13 cellular contexts compared by ENCODE assay signal in the genomic region with DNA sequence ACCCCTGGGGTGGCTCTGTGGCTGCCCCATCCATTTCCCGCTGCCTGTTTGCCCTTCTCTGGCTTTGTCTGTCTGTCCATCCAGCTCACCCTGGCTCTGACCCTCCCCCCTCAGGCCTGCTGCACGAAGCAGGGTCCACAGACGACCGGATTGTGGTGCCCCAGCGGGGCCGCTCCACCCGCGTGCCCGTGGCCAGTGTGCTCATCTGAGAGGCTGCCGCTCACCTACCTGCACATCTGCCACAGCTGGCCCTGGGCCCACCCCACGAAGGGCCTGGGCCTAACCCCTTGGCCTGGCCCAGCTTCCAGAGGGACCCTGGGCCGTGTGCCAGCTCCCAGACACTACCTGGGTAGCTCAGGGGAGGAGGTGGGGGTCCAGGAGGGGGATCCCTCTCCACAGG. TPM values are rescaled to one million over a fixed set of nuclear protein-coding genes. Genes with fewer than 3 reads are reported as not detected.
A peak's percentile ranks its signal among the peaks of the same experiment; 100 is the strongest.
DNase-seq lines count a peak whose midpoint lies in the region; ATAC-seq, FAIRE-seq and TF ChIP-seq lines count a peak whose summit lies in the region.
"Had no signal": no experiment of that assay in that cellular context is flagged by ENCODE, and none has a peak within 500 bp of the region (broad histone marks: within the 10 kb centered on the region; RNA-seq: fewer than 3 reads in every experiment).

No MANE protein-coding gene starts in this region.

- intact Hi-C loops in K562 (cut with micrococcal nuclease), result no loop called here
- intact Hi-C loops in tibial artery (cut with DNase I; ENCODE audit: low total_unique reads), result no loop called here

- H3K4me2 ChIP-seq in Loucy (ENCODE audit: low read depth, low read length, poor library complexity, severe bottlenecking), result peak overlapping the region; percentile 89
- no peak overlapping the region for H3K4me2 ChIP-seq in K562 (ENCODE audit: insufficient read depth, low read length)

- H3K36me3 ChIP-seq in Loucy (ENCODE audit: insufficient read depth, low read length) (no peaks in the 10 kb centered on the region; the same call in 1 of the 2 replicates), K562 (ENCODE audit: control insufficient read depth, insufficient read depth, low read length) (peaks cover 33% of the 10 kb centered on the region), tibial artery (peaks cover 50 to 100% (median 88%) of the 10 kb centered on the region in 3 donors)

- no peak for TF ChIP-seq CTCF in Loucy (conservative IDR thresholded peaks at IDR 0.05; ENCODE audit: low read length)
- TF ChIP-seq CTCF in K562 (IDR thresholded peaks at IDR 0.05 in 2 of 3, conservative IDR thresholded peaks at IDR 0.05 in 1 of 3; ENCODE audit: insufficient read depth in 2 of 3, low read depth in 1 of 3, low read length in 3 of 3), result no peak
- no peak for TF ChIP-seq CTCF in tibial artery (IDR thresholded peaks at IDR 0.05)

- H3K9me2 ChIP-seq in Loucy (replicated peaks; ENCODE audit: low read depth, low read length), result no peaks in the 10 kb centered on the region

- BruUV-seq in K562 (replicated peaks; lab: Mats Ljungman, UMichigan), result TSS peak; percentile 39

- no peaks in the 10 kb centered on the region for H3K27me3 ChIP-seq in Loucy (ENCODE audit: insufficient read depth, low read length, poor library complexity, severe bottlenecking)
- H3K27me3 ChIP-seq in K562 (ENCODE audit: control insufficient read depth in 2 of 2, insufficient read depth in 2 of 2, low read length in 2 of 2), result no peaks in the 10 kb centered on the region
- H3K27me3 ChIP-seq in tibial artery, result no peaks in the 10 kb centered on the region
- H3K27me3 ChIP-seq: sigmoid colon, SJSA1 had no signal

- FAIRE-seq in K562 (lab: Jason Lieb, UNC) (no peak), frontal cortex (lab: Jason Lieb, UNC) (no peak)
- FAIRE-seq: bronchial epithelial cell had no signal

- peaks cover 4% of the 10 kb centered on the region; the same call in 1 of the 2 replicates for H3K9me3 ChIP-seq in Loucy (ENCODE audit: insufficient read depth, low read depth, low read length)
- H3K9me3 ChIP-seq in K562 (replicated peaks; ENCODE audit: control insufficient read depth, insufficient read depth, low read depth, low read length), result peaks cover 5% of the 10 kb centered on the region; the same call in 1 of the 2 replicates
- H3K9me3 ChIP-seq in tibial artery, result peaks cover 0 to 7% (median 6%) of the 10 kb centered on the region in 3 donors

- H2AFZ ChIP-seq in Loucy (ENCODE audit: low read length) (peak overlapping the region; percentile 66; the same call in 1 of the 2 replicates), K562 (ENCODE audit: low read depth, low read length) (no peak overlapping the region)

- no peaks in the 10 kb centered on the region for H3F3A ChIP-seq in Loucy (ENCODE audit: low read depth)

- H3K4me1 ChIP-seq in Loucy (ENCODE audit: insufficient read depth, low read length, poor library complexity, severe bottlenecking) (peaks cover 36% of the 10 kb centered on the region), K562 (replicated peaks in 1 of 2; ENCODE audit: control insufficient read depth in 2 of 2, insufficient read depth in 2 of 2, low read length in 2 of 2) (peaks cover 0 to 35% of the 10 kb centered on the region in 2 experiments; a peak in 1 of 5 replicates), tibial artery (no peaks in the 10 kb centered on the region)
- H3K4me1 ChIP-seq: sigmoid colon, SJSA1 had no signal

- no peak for TF ChIP-seq EP300 in K562 (IDR thresholded peaks at IDR 0.05; ENCODE audit: low read length)

- H3K4me1 Mint-ChIP-seq in activated CD8-positive, alpha-beta memory T cell treated with anti-CD3 and anti-CD28 coated beads, Interleukin-2, amount 10 ng/mL, durations not matched to agents 7 days and 5 days, result peaks cover 38% of the 10 kb centered on the region
- H3K4me1 Mint-ChIP-seq in stimulated activated effector memory CD8-positive, alpha-beta T cell treated with anti-CD3 and anti-CD28 coated beads, Interleukin-12 subunit alpha, Interleukin-12 subunit beta, amount 100 ng/mL, for 72 hours, result peaks cover 46% of the 10 kb centered on the region

- TF ChIP-seq RAD21 in K562 (CRISPR knock-in tag; conservative IDR thresholded peaks at IDR 0.05 in 1 of 2, IDR thresholded peaks at IDR 0.05 in 1 of 2), result no peak

- TF ChIP-seq POLR2A in K562 (conservative IDR thresholded peaks at IDR 0.05), result no peak

- CTCF ChIA-PET in activated CD8-positive, alpha-beta memory T cell treated with anti-CD3 and anti-CD28 coated beads, Interleukin-2, amount 10 ng/mL, durations not matched to agents 7 days and 5 days (lab: Charles Lee), result interaction anchor here (1.0 kb wide), 3 partner anchors 10 to 1048 kb away, joined by 3 to 4 read pairs (median 3); a partner anchor contains a TSS
- CTCF ChIA-PET in K562 (lab: Yijun Ruan, JAX; ENCODE audit: low intra/inter-chr PET ratio), result no interaction called here

- H4K20me1 ChIP-seq in Loucy (ENCODE audit: insufficient read depth, low read length, poor library complexity, severe bottlenecking) (no peaks in the 10 kb centered on the region), K562 (replicated peaks; ENCODE audit: control insufficient read depth, insufficient read depth, low read length) (no peaks in the 10 kb centered on the region)

- peaks cover 5% of the 10 kb centered on the region for H3K9me3 Mint-ChIP-seq in activated CD8-positive, alpha-beta memory T cell treated with anti-CD3 and anti-CD28 coated beads, Interleukin-2, amount 10 ng/mL, durations not matched to agents 7 days and 5 days (ENCODE audit: low read depth)
- H3K9me3 Mint-ChIP-seq in stimulated activated effector memory CD8-positive, alpha-beta T cell treated with anti-CD3 and anti-CD28 coated beads, Interleukin-12 subunit alpha, Interleukin-12 subunit beta, amount 100 ng/mL, for 72 hours, result peaks cover 7% of the 10 kb centered on the region

- H3K27me3 Mint-ChIP-seq in activated CD8-positive, alpha-beta memory T cell treated with anti-CD3 and anti-CD28 coated beads, Interleukin-2, amount 10 ng/mL, durations not matched to agents 7 days and 5 days, result no peaks in the 10 kb centered on the region

- ATAC-seq in activated CD8-positive, alpha-beta memory T cell treated with anti-CD3 and anti-CD28 coated beads, Interleukin-2, amount 10 ng/mL, durations not matched to agents 7 days and 5 days, result no peak
- ATAC-seq in K562, result no peak
- no peak for ATAC-seq in stimulated activated effector memory CD8-positive, alpha-beta T cell treated with anti-CD3 and anti-CD28 coated beads, Interleukin-12 subunit alpha, Interleukin-12 subunit beta, amount 100 ng/mL, for 72 hours

- H3K9me1 ChIP-seq in K562 (ENCODE audit: control insufficient read depth, insufficient read depth, low read length), result peaks cover 3% of the 10 kb centered on the region

- in situ Hi-C loops in K562 (cut with MboI), result loop anchor here (10.0 to 25.0 kb wide), 2 partner anchors 101 to 1228 kb away; no protein-coding TSS in a partner anchor

- peaks cover 60% of the 10 kb centered on the region for H3K36me3 Mint-ChIP-seq in activated CD8-positive, alpha-beta memory T cell treated with anti-CD3 and anti-CD28 coated beads, Interleukin-2, amount 10 ng/mL, durations not matched to agents 7 days and 5 days
- H3K36me3 Mint-ChIP-seq in stimulated activated effector memory CD8-positive, alpha-beta T cell treated with anti-CD3 and anti-CD28 coated beads, Interleukin-12 subunit alpha, Interleukin-12 subunit beta, amount 100 ng/mL, for 72 hours, result peaks cover 79% of the 10 kb centered on the region

- POLR2A ChIA-PET in K562 (lab: Yijun Ruan, JAX), result interaction anchor here (1.3 kb wide), 1 partner anchor 14 kb away, joined by 3 read pairs; no protein-coding TSS in a partner anchor

- H3K4me3 ChIP-seq in Loucy (ENCODE audit: low read length, poor library complexity, severe bottlenecking), result peak overlapping the region; percentile 89
- no peak overlapping the region for H3K4me3 ChIP-seq in K562
- H3K4me3 ChIP-seq in tibial artery, result no peak overlapping the region
- H3K4me3 ChIP-seq: sigmoid colon, SJSA1 had no signal

- DNase-seq in activated CD8-positive, alpha-beta memory T cell treated with anti-CD3 and anti-CD28 coated beads, Interleukin-2, amount 10 ng/mL, durations not matched to agents 7 days and 5 days, result no peak
- no peak for DNase-seq in activated CD8-positive, alpha-beta memory T cell treated with anti-CD3 and anti-CD28 coated beads, Interleukin-2, amount 50 U/mL, for 4 hours
- DNase-seq in K562 (ENCODE audit: extremely low read depth in 1 of 4, low spot score in 3 of 4), result no peak
- DNase-seq in stimulated activated effector memory CD8-positive, alpha-beta T cell treated with anti-CD3 and anti-CD28 coated beads, Interleukin-12 subunit alpha, Interleukin-12 subunit beta, amount 100 ng/mL, for 72 hours (ENCODE audit: low spot score in 2 of 2), result no peak
- DNase-seq in frontal cortex (ENCODE audit: low spot score in 2 of 2), result no peak
- DNase-seq in HK-2 (ENCODE audit: unreplicated experiment), result no peak
- DNase-seq in tibial artery, result no peak
- DNase-seq: foreskin melanocyte, sigmoid colon had no signal

- no peak overlapping the region for H3K27ac ChIP-seq in K562 (ENCODE audit: extremely low read depth, low read depth, low read length)
- no peak overlapping the region for H3K27ac ChIP-seq in tibial artery
- H3K27ac ChIP-seq: sigmoid colon, SJSA1, VCaP had no signal

- 87% methylated on average over 11 of the region's 12 CpGs for WGBS in K562 (ENCODE audit: insufficient coverage, low coverage, missing lambda C conversion rate)

- H3K79me2 ChIP-seq in Loucy (ENCODE audit: insufficient read depth, low read length) (peaks cover 26% of the 10 kb centered on the region), K562 (ENCODE audit: control insufficient read depth, insufficient read depth, low read length) (no peaks in the 10 kb centered on the region)

- H3K27ac Mint-ChIP-seq in activated CD8-positive, alpha-beta memory T cell treated with anti-CD3 and anti-CD28 coated beads, Interleukin-2, amount 10 ng/mL, durations not matched to agents 7 days and 5 days, result peak overlapping the region; percentile 80
- H3K27ac Mint-ChIP-seq in stimulated activated effector memory CD8-positive, alpha-beta T cell treated with anti-CD3 and anti-CD28 coated beads, Interleukin-12 subunit alpha, Interleukin-12 subunit beta, amount 100 ng/mL, for 72 hours, result peak overlapping the region; percentile 89

- H3K9ac ChIP-seq in Loucy (ENCODE audit: low read depth, low read length, poor library complexity, severe bottlenecking) (peak overlapping the region; percentile 88), K562 (ENCODE audit: insufficient read depth in 1 of 2, low read depth in 2 of 2, low read length in 2 of 2) (peak overlapping the region in 1 of 2 experiments; percentile 61; a peak in 1 of 4 replicates)

- peak overlapping the region; percentile 100 for H3K4me3 Mint-ChIP-seq in activated CD8-positive, alpha-beta memory T cell treated with anti-CD3 and anti-CD28 coated beads, Interleukin-2, amount 10 ng/mL, durations not matched to agents 7 days and 5 days
- H3K4me3 Mint-ChIP-seq in stimulated activated effector memory CD8-positive, alpha-beta T cell treated with anti-CD3 and anti-CD28 coated beads, Interleukin-12 subunit alpha, Interleukin-12 subunit beta, amount 100 ng/mL, for 72 hours, result peak overlapping the region; percentile 98

RNA-seq across cellular contexts. Expression of a gene that starts 0.8 kb away (rescaled TPM):
- 100 to 1,000 TPM; 200 to 236 TPM for total RNA-seq in activated CD8-positive, alpha-beta memory T cell treated with anti-CD3 and anti-CD28 coated beads, Interleukin-2, amount 10 ng/mL, durations not matched to agents 7 days and 5 days
- 11.1 and 32.8 TPM in 2 replicates for total RNA-seq in K562 (2011; cell fraction: chromatin; rRNA removed; ENCODE audit: low replicate concordance)
- 20.5 and 21.2 TPM in 2 replicates for total RNA-seq in K562 (2011; cell fraction: nucleolus; rRNA removed)
- 12.8 and 19.2 TPM in 2 replicates for total RNA-seq in K562 (2011; cell fraction: nucleoplasm; rRNA removed)
- total RNA-seq in K562 (2014; rRNA removed) (0.95 and 2.1 TPM in 2 replicates), K562 (2014; rRNA removed; fragmentation: Illumina TruSeq; extraction: Trizol) (0.22 and 0.40 TPM in 2 replicates), K562 (2015; rRNA removed; fragmentation: Illumina TruSeq; extraction: Trizol) (2.0 and 2.3 TPM in 2 replicates), K562 (2021) (2.9 and 4.2 TPM in 2 replicates), frontal cortex (0.41 TPM)
- polyA plus RNA-seq in K562 (2011; rRNA removed) (1.9 and 2.0 TPM in 2 replicates), K562 (2014; fragmentation: Illumina TruSeq; extraction: Trizol) (1.3 and 1.7 TPM in 2 replicates), K562 (2014; fragmentation: Nextera tagmentation; extraction: Ambion mirVana) (under 1 TPM; 0.59 to 0.63 TPM), K562 (2014; rRNA removed) (1.6 and 3.2 TPM in 2 replicates)
- 0.86 and 2.0 TPM in 2 replicates for polyA plus RNA-seq in K562 (2011; cell fraction: cytosol; rRNA removed)
- polyA plus RNA-seq in K562 (2011; cell fraction: nucleus; rRNA removed), result 22.2 and 50.9 TPM in 2 replicates
- polyA plus RNA-seq in K562 (2012), result 2.9 and 5.7 TPM in 2 replicates
- polyA minus RNA-seq in K562 (2011; rRNA and poly(A)+ RNA removed), result 0.24 and 0.25 TPM in 2 replicates
- polyA minus RNA-seq in K562 (2011; cell fraction: cytosol; rRNA and poly(A)+ RNA removed), result 0.29 TPM in 1 of 2 replicates, not detected in the other
- 2.2 and 3.0 TPM in 2 replicates for polyA minus RNA-seq in K562 (2011; cell fraction: nucleus; rRNA and poly(A)+ RNA removed)

RNA-seq across cellular contexts. Expression of a gene that starts 9.5 kb away (rescaled TPM):
- total RNA-seq in activated CD8-positive, alpha-beta memory T cell treated with anti-CD3 and anti-CD28 coated beads, Interleukin-2, amount 10 ng/mL, durations not matched to agents 7 days and 5 days, result 10 to 100 TPM; 22.1 to 27.6 TPM
- total RNA-seq in K562 (2011; cell fraction: chromatin; rRNA removed; ENCODE audit: low replicate concordance), result 27.4 and 88.8 TPM in 2 replicates
- total RNA-seq in K562 (2011; cell fraction: nucleolus; rRNA removed), result 112 and 138 TPM in 2 replicates
- 66.3 and 72.9 TPM in 2 replicates for total RNA-seq in K562 (2011; cell fraction: nucleoplasm; rRNA removed)
- total RNA-seq in K562 (2014; rRNA removed), result 37.8 and 48.4 TPM in 2 replicates
- total RNA-seq in K562 (2014; rRNA removed; fragmentation: Illumina TruSeq; extraction: Trizol), result 6.2 and 9.0 TPM in 2 replicates
- 13.7 and 16.3 TPM in 2 replicates for total RNA-seq in K562 (2015; rRNA removed; fragmentation: Illumina TruSeq; extraction: Trizol)
- total RNA-seq in K562 (2021), result 64.9 and 69.8 TPM in 2 replicates
- polyA plus RNA-seq in K562 (2011; rRNA removed), result 12.3 and 20.6 TPM in 2 replicates
- polyA plus RNA-seq in K562 (2011; cell fraction: cytosol; rRNA removed), result 18.6 and 53.9 TPM in 2 replicates
- polyA plus RNA-seq in K562 (2011; cell fraction: nucleus; rRNA removed), result 31.4 and 74.3 TPM in 2 replicates
- polyA plus RNA-seq in K562 (2012), result 47.4 and 49.1 TPM in 2 replicates
- polyA plus RNA-seq in K562 (2014; fragmentation: Illumina TruSeq; extraction: Trizol), result 22.2 and 38.7 TPM in 2 replicates
- 1 to 10 TPM in 1 of 2 experiments, under 1 TPM in 1; 0.58 to 2.9 TPM for polyA plus RNA-seq in K562 (2014; fragmentation: Nextera tagmentation; extraction: Ambion mirVana)
- polyA plus RNA-seq in K562 (2014; rRNA removed), result 37.8 and 40.6 TPM in 2 replicates
- 13.2 and 15.6 TPM in 2 replicates for polyA minus RNA-seq in K562 (2011; rRNA and poly(A)+ RNA removed)
- 22.8 and 23.5 TPM in 2 replicates for polyA minus RNA-seq in K562 (2011; cell fraction: cytosol; rRNA and poly(A)+ RNA removed)
- 7.0 and 9.0 TPM in 2 replicates for polyA minus RNA-seq in K562 (2011; cell fraction: nucleus; rRNA and poly(A)+ RNA removed)
- 22.4 TPM for total RNA-seq in frontal cortex

RNA-seq across cellular contexts. Expression of a gene that starts 33.4 kb away (rescaled TPM):
- total RNA-seq in activated CD8-positive, alpha-beta memory T cell treated with anti-CD3 and anti-CD28 coated beads, Interleukin-2, amount 10 ng/mL, durations not matched to agents 7 days and 5 days, result 100 to 1,000 TPM; 120 to 133 TPM
- 277 and 436 TPM in 2 replicates for total RNA-seq in K562 (2011; cell fraction: chromatin; rRNA removed; ENCODE audit: low replicate concordance)
- total RNA-seq in K562 (2011; cell fraction: nucleolus; rRNA removed), result 228 and 264 TPM in 2 replicates
- total RNA-seq in K562 (2011; cell fraction: nucleoplasm; rRNA removed), result 253 and 320 TPM in 2 replicates
- 45.5 and 67.2 TPM in 2 replicates for total RNA-seq in K562 (2014; rRNA removed)
- total RNA-seq in K562 (2014; rRNA removed; fragmentation: Illumina TruSeq; extraction: Trizol), result 45.9 and 46.9 TPM in 2 replicates
- total RNA-seq in K562 (2015; rRNA removed; fragmentation: Illumina TruSeq; extraction: Trizol), result 40.6 and 41.5 TPM in 2 replicates
- total RNA-seq in K562 (2021), result 49.2 and 54.3 TPM in 2 replicates
- polyA plus RNA-seq in K562 (2011; rRNA removed), result 100 and 106 TPM in 2 replicates
- 49.6 and 74.5 TPM in 2 replicates for polyA plus RNA-seq in K562 (2011; cell fraction: cytosol; rRNA removed)
- polyA plus RNA-seq in K562 (2011; cell fraction: nucleus; rRNA removed), result 240 and 326 TPM in 2 replicates
- polyA plus RNA-seq in K562 (2012), result 40.3 and 56.4 TPM in 2 replicates
- polyA plus RNA-seq in K562 (2014; fragmentation: Illumina TruSeq; extraction: Trizol), result 55.1 and 62.0 TPM in 2 replicates
- 10 to 100 TPM; 15.6 to 16.1 TPM for polyA plus RNA-seq in K562 (2014; fragmentation: Nextera tagmentation; extraction: Ambion mirVana)
- 73.7 and 80.9 TPM in 2 replicates for polyA plus RNA-seq in K562 (2014; rRNA removed)
- 54.5 TPM in 2 replicates for polyA minus RNA-seq in K562 (2011; rRNA and poly(A)+ RNA removed)
- 15.4 and 21.7 TPM in 2 replicates for polyA minus RNA-seq in K562 (2011; cell fraction: cytosol; rRNA and poly(A)+ RNA removed)
- polyA minus RNA-seq in K562 (2011; cell fraction: nucleus; rRNA and poly(A)+ RNA removed), result 70.1 and 82.0 TPM in 2 replicates
- total RNA-seq in frontal cortex, result 17.9 TPM

RNA-seq across cellular contexts. Expression of a gene that starts 52.3 kb away (rescaled TPM):
- not detected for total RNA-seq in activated CD8-positive, alpha-beta memory T cell treated with anti-CD3 and anti-CD28 coated beads, Interleukin-2, amount 10 ng/mL, durations not matched to agents 7 days and 5 days
- total RNA-seq in K562 (2011; cell fraction: chromatin; rRNA removed; ENCODE audit: low replicate concordance), result 1.8 TPM in 1 of 2 replicates, not detected in the other
- total RNA-seq in K562 (2011; cell fraction: nucleolus; rRNA removed), result 1.2 and 1.8 TPM in 2 replicates
- total RNA-seq in K562 (2011; cell fraction: nucleoplasm; rRNA removed), result 0.76 and 1.0 TPM in 2 replicates
- total RNA-seq in K562 (2014; rRNA removed) (2.8 and 4.0 TPM in 2 replicates), K562 (2014; rRNA removed; fragmentation: Illumina TruSeq; extraction: Trizol) (1.2 and 1.3 TPM in 2 replicates), K562 (2015; rRNA removed; fragmentation: Illumina TruSeq; extraction: Trizol) (3.3 and 4.0 TPM in 2 replicates), K562 (2021) (3.0 and 3.7 TPM in 2 replicates), frontal cortex (under 0.01 TPM)
- polyA plus RNA-seq in K562 (2011; rRNA removed) (1.4 and 2.1 TPM in 2 replicates), K562 (2014; fragmentation: Illumina TruSeq; extraction: Trizol) (1.3 and 3.3 TPM in 2 replicates), K562 (2014; fragmentation: Nextera tagmentation; extraction: Ambion mirVana) (under 1 TPM in 1 of 2 experiments, not detected in 1; 0.27 TPM), K562 (2014; rRNA removed) (2.6 and 4.1 TPM in 2 replicates)
- polyA plus RNA-seq in K562 (2011; cell fraction: cytosol; rRNA removed), result 4.8 and 6.7 TPM in 2 replicates
- 1.9 and 2.5 TPM in 2 replicates for polyA plus RNA-seq in K562 (2011; cell fraction: nucleus; rRNA removed)
- 4.0 and 6.3 TPM in 2 replicates for polyA plus RNA-seq in K562 (2012)
- 0.33 and 0.60 TPM in 2 replicates for polyA minus RNA-seq in K562 (2011; rRNA and poly(A)+ RNA removed)
- 3.4 TPM in 1 of 2 replicates, not detected in the other for polyA minus RNA-seq in K562 (2011; cell fraction: cytosol; rRNA and poly(A)+ RNA removed)
- 0.40 and 1.3 TPM in 2 replicates for polyA minus RNA-seq in K562 (2011; cell fraction: nucleus; rRNA and poly(A)+ RNA removed)
- total RNA-seq: bronchial epithelial cell, sigmoid colon, SJSA1 had no signal

RNA-seq across cellular contexts. Expression of a gene that starts 59.1 kb away (rescaled TPM):
- total RNA-seq in activated CD8-positive, alpha-beta memory T cell treated with anti-CD3 and anti-CD28 coated beads, Interleukin-2, amount 10 ng/mL, durations not matched to agents 7 days and 5 days, result 10 to 100 TPM; 18.0 to 19.1 TPM
- 11.5 and 16.7 TPM in 2 replicates for total RNA-seq in K562 (2011; cell fraction: chromatin; rRNA removed; ENCODE audit: low replicate concordance)
- 12.7 and 13.3 TPM in 2 replicates for total RNA-seq in K562 (2011; cell fraction: nucleolus; rRNA removed)
- 7.5 and 12.1 TPM in 2 replicates for total RNA-seq in K562 (2011; cell fraction: nucleoplasm; rRNA removed)
- 13.4 and 14.4 TPM in 2 replicates for total RNA-seq in K562 (2014; rRNA removed)
- total RNA-seq in K562 (2014; rRNA removed; fragmentation: Illumina TruSeq; extraction: Trizol), result 1.3 and 2.4 TPM in 2 replicates
- total RNA-seq in K562 (2015; rRNA removed; fragmentation: Illumina TruSeq; extraction: Trizol), result 10.1 and 11.0 TPM in 2 replicates
- total RNA-seq in K562 (2021), result 7.9 and 10.6 TPM in 2 replicates
- polyA plus RNA-seq in K562 (2011; rRNA removed), result 3.5 and 4.9 TPM in 2 replicates
- 3.5 and 6.3 TPM in 2 replicates for polyA plus RNA-seq in K562 (2011; cell fraction: cytosol; rRNA removed)
- polyA plus RNA-seq in K562 (2011; cell fraction: nucleus; rRNA removed), result 8.3 and 10.7 TPM in 2 replicates
- polyA plus RNA-seq in K562 (2012), result 9.7 and 12.6 TPM in 2 replicates
- 1.6 and 4.5 TPM in 2 replicates for polyA plus RNA-seq in K562 (2014; fragmentation: Illumina TruSeq; extraction: Trizol)
- polyA plus RNA-seq in K562 (2014; fragmentation: Nextera tagmentation; extraction: Ambion mirVana), result under 1 TPM; 0.15 to 0.20 TPM
- polyA plus RNA-seq in K562 (2014; rRNA removed), result 10.3 and 16.6 TPM in 2 replicates
- polyA minus RNA-seq in K562 (2011; rRNA and poly(A)+ RNA removed), result 2.9 and 3.5 TPM in 2 replicates
- polyA minus RNA-seq in K562 (2011; cell fraction: cytosol; rRNA and poly(A)+ RNA removed), result 1.8 and 4.3 TPM in 2 replicates
- 4.1 and 4.6 TPM in 2 replicates for polyA minus RNA-seq in K562 (2011; cell fraction: nucleus; rRNA and poly(A)+ RNA removed)
- 12.2 TPM for total RNA-seq in frontal cortex

Comparison
In these comparisons a context has a peak if more than half of its experiments do, and no peak if none do; other contexts are left out.
1. RNA of a gene that starts 0.8 kb away (total RNA-seq): 200 to 236 TPM in activated CD8-positive, alpha-beta memory T cell treated with anti-CD3 and anti-CD28 coated beads, Interleukin-2, amount 10 ng/mL, durations not matched to agents 7 days and 5 days; 0.22 to 32.8 TPM in K562 and 0.41 TPM in frontal cortex (single experiment); every median in the first group is over 4 times any median in the second.